ENCODE assay signal across 1 cellular context in the genomic region with DNA sequence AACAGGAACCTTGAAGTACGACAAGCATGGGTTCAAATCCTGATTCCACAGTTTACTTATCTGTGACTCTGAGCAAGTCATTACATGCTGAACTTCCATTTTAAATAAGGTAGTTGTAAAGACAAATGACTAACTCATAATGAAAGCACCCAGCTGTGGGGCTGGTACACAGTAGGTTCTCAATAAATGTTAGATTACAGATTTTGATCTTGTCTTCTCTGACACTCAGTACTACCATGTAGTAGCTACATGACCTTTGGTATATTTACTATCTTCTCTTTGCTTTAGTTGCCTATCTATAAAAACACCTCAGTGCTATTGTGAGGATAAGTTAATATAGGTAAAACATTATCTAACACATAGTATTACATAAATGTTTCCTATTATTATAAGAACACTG.
TF ChIP-seq lines count a peak whose summit lies in the region.

No MANE protein-coding gene starts in this region.

TF ChIP-seq in A549, 52 proteins besides CTCF, POLR2A, EP300 and RAD21 (continued from another document):
- TF ChIP-seq E2F6 (IDR thresholded peaks at IDR 0.05; ENCODE audit: borderline replicate concordance, low read depth), result no peak
- TF ChIP-seq NR3C1 (IDR thresholded peaks at IDR 0.05), result no peak
- TF ChIP-seq, protein P1, sequence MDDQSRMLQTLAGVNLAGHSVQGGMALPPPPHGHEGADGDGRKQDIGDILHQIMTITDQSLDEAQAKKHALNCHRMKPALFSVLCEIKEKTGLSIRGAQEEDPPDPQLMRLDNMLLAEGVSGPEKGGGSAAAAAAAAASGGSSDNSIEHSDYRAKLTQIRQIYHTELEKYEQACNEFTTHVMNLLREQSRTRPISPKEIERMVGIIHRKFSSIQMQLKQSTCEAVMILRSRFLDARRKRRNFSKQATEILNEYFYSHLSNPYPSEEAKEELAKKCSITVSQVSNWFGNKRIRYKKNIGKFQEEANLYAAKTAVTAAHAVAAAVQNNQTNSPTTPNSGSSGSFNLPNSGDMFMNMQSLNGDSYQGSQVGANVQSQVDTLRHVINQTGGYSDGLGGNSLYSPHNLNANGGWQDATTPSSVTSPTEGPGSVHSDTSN (IDR thresholded peaks at IDR 0.05), result no peak
TF ChIP-seq in A549: peak in this region for 0.
